ENCODE assay signal across 1 cellular context in the genomic region with DNA sequence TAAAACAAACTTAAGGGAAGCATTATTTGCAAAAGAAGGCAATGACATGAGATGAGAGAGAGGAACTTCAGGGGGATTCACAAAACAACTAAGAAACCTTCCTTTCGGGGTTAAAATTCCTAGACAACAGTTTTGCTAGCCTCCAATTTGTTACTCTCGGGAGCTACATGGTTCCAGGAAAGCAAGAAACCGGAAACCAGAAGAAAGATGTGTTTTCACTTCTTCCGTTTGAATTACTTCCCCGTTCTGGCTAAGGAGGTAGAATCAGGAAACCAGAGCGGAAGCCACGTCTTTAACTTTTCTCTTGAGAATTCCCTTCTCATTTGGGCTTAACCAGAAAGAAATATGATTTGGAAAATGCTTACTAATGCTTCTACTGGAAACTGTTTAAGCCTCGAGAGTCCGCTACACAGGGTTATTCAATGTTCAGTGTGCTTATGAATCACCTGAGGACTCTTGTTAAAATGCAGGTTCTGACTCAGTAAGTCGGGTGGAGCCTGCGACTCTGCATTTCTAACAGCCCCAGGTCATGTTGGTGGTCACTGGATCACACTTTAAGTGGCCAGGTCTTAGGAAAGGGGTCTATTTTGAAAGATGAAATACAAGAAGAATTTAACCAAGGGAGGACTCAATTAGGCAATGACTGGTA.
TF ChIP-seq lines count a peak whose summit lies in the region.

No MANE protein-coding gene starts in this region.

TF ChIP-seq in K562, 482 proteins besides CTCF, POLR2A, EP300 and RAD21 (continued from another document):
- TF ChIP-seq ZBTB40 (IDR thresholded peaks at IDR 0.05) (peak; percentile 53; the same call in 1 of the 2 replicates), ZBTB40 (CRISPR knock-in tag; IDR thresholded peaks at IDR 0.05) (no peak)
